1 cellular context compared by ENCODE assay signal in the genomic region with DNA sequence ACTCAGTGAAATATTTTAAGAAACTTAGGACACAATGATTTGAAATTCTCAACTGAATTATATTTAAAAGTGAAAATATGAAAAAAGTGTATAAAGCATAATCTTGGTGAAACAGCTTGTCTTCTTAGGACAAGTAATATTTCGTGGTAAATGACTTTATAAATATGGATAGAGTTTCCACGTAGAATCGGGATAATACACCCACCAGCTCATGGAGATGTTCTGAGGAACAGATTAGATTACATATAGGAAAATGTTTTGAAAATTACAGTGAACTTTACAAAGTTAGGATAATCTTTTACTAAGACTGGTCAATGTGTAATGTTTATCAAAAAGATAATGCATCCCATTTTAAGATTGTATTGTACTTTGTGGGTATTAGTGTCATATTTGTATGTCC.
TF ChIP-seq lines count a peak whose summit lies in the region.

No MANE protein-coding gene starts in this region.

TF ChIP-seq in WTC11, 78 proteins besides CTCF, POLR2A, EP300 and RAD21 (continued from another document):
- TF ChIP-seq, protein P1, sequence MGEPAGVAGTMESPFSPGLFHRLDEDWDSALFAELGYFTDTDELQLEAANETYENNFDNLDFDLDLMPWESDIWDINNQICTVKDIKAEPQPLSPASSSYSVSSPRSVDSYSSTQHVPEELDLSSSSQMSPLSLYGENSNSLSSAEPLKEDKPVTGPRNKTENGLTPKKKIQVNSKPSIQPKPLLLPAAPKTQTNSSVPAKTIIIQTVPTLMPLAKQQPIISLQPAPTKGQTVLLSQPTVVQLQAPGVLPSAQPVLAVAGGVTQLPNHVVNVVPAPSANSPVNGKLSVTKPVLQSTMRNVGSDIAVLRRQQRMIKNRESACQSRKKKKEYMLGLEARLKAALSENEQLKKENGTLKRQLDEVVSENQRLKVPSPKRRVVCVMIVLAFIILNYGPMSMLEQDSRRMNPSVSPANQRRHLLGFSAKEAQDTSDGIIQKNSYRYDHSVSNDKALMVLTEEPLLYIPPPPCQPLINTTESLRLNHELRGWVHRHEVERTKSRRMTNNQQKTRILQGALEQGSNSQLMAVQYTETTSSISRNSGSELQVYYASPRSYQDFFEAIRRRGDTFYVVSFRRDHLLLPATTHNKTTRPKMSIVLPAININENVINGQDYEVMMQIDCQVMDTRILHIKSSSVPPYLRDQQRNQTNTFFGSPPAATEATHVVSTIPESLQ (CRISPR knock-in tag; IDR thresholded peaks at IDR 0.05) = no peak
- TF ChIP-seq FOXK1 (CRISPR knock-in tag; IDR thresholded peaks at IDR 0.05) = no peak
- TF ChIP-seq SP1 (CRISPR knock-in tag; conservative IDR thresholded peaks at IDR 0.05) = no peak
- TF ChIP-seq EMX1 (CRISPR knock-in tag; IDR thresholded peaks at IDR 0.05) = no peak
- no peak for TF ChIP-seq SMAD4 (CRISPR knock-in tag; IDR thresholded peaks at IDR 0.05)
- TF ChIP-seq, protein P2, sequence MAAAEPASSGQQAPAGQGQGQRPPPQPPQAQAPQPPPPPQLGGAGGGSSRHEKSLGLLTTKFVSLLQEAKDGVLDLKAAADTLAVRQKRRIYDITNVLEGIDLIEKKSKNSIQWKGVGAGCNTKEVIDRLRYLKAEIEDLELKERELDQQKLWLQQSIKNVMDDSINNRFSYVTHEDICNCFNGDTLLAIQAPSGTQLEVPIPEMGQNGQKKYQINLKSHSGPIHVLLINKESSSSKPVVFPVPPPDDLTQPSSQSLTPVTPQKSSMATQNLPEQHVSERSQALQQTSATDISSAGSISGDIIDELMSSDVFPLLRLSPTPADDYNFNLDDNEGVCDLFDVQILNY (CRISPR knock-in tag; IDR thresholded peaks at IDR 0.05) = no peak
